In the genomic region with DNA sequence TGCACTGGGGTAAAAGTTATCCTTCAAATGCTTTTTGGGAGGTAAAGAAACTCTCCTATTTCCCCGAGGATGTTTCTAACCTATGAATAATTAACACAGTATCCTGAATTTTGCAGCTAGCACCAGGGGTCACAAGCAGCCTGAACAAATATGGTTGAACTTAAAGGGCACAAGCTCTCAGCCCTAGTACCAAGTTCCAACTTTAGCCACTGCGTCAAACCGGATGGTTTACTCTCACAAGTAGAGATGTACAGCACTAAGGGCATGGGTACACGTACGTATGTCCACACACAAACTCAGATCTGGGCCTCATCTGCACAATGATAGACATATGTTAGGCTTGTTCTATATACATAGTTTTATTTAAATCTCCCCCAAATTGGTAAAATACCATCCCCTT, we compare ENCODE assay signal across 2 cellular contexts.
TF ChIP-seq lines count a peak whose summit lies in the region.

No MANE protein-coding gene starts in this region.

TF ChIP-seq in GM23338, 12 proteins besides CTCF, POLR2A, EP300 and RAD21 (continued from another document):
- TF ChIP-seq, protein P1, sequence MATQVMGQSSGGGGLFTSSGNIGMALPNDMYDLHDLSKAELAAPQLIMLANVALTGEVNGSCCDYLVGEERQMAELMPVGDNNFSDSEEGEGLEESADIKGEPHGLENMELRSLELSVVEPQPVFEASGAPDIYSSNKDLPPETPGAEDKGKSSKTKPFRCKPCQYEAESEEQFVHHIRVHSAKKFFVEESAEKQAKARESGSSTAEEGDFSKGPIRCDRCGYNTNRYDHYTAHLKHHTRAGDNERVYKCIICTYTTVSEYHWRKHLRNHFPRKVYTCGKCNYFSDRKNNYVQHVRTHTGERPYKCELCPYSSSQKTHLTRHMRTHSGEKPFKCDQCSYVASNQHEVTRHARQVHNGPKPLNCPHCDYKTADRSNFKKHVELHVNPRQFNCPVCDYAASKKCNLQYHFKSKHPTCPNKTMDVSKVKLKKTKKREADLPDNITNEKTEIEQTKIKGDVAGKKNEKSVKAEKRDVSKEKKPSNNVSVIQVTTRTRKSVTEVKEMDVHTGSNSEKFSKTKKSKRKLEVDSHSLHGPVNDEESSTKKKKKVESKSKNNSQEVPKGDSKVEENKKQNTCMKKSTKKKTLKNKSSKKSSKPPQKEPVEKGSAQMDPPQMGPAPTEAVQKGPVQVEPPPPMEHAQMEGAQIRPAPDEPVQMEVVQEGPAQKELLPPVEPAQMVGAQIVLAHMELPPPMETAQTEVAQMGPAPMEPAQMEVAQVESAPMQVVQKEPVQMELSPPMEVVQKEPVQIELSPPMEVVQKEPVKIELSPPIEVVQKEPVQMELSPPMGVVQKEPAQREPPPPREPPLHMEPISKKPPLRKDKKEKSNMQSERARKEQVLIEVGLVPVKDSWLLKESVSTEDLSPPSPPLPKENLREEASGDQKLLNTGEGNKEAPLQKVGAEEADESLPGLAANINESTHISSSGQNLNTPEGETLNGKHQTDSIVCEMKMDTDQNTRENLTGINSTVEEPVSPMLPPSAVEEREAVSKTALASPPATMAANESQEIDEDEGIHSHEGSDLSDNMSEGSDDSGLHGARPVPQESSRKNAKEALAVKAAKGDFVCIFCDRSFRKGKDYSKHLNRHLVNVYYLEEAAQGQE (IDR thresholded peaks at IDR 0.05; ENCODE audit: unreplicated experiment) = no peak
- TF ChIP-seq ZNF114 (CRISPR knock-in tag; IDR thresholded peaks at IDR 0.05) = no peak
- no peak for TF ChIP-seq CREB1 (CRISPR knock-in tag; IDR thresholded peaks at IDR 0.05; ENCODE audit: low read depth)
- no peak for TF ChIP-seq POLR2AphosphoS5 (IDR thresholded peaks at IDR 0.05; ENCODE audit: low read depth)
- TF ChIP-seq EZH2phosphoT487 (IDR thresholded peaks at IDR 0.05; ENCODE audit: unreplicated experiment) = no peak
- TF ChIP-seq ETS1 (IDR thresholded peaks at IDR 0.05) = no peak
- no peak for TF ChIP-seq JUNB (IDR thresholded peaks at IDR 0.05; ENCODE audit: unreplicated experiment)
- TF ChIP-seq EZH2 (IDR thresholded peaks at IDR 0.05; ENCODE audit: low read depth, unreplicated experiment) = no peak
- no peak for TF ChIP-seq NANOG (IDR thresholded peaks at IDR 0.05; ENCODE audit: borderline replicate concordance)
- TF ChIP-seq, protein P2, sequence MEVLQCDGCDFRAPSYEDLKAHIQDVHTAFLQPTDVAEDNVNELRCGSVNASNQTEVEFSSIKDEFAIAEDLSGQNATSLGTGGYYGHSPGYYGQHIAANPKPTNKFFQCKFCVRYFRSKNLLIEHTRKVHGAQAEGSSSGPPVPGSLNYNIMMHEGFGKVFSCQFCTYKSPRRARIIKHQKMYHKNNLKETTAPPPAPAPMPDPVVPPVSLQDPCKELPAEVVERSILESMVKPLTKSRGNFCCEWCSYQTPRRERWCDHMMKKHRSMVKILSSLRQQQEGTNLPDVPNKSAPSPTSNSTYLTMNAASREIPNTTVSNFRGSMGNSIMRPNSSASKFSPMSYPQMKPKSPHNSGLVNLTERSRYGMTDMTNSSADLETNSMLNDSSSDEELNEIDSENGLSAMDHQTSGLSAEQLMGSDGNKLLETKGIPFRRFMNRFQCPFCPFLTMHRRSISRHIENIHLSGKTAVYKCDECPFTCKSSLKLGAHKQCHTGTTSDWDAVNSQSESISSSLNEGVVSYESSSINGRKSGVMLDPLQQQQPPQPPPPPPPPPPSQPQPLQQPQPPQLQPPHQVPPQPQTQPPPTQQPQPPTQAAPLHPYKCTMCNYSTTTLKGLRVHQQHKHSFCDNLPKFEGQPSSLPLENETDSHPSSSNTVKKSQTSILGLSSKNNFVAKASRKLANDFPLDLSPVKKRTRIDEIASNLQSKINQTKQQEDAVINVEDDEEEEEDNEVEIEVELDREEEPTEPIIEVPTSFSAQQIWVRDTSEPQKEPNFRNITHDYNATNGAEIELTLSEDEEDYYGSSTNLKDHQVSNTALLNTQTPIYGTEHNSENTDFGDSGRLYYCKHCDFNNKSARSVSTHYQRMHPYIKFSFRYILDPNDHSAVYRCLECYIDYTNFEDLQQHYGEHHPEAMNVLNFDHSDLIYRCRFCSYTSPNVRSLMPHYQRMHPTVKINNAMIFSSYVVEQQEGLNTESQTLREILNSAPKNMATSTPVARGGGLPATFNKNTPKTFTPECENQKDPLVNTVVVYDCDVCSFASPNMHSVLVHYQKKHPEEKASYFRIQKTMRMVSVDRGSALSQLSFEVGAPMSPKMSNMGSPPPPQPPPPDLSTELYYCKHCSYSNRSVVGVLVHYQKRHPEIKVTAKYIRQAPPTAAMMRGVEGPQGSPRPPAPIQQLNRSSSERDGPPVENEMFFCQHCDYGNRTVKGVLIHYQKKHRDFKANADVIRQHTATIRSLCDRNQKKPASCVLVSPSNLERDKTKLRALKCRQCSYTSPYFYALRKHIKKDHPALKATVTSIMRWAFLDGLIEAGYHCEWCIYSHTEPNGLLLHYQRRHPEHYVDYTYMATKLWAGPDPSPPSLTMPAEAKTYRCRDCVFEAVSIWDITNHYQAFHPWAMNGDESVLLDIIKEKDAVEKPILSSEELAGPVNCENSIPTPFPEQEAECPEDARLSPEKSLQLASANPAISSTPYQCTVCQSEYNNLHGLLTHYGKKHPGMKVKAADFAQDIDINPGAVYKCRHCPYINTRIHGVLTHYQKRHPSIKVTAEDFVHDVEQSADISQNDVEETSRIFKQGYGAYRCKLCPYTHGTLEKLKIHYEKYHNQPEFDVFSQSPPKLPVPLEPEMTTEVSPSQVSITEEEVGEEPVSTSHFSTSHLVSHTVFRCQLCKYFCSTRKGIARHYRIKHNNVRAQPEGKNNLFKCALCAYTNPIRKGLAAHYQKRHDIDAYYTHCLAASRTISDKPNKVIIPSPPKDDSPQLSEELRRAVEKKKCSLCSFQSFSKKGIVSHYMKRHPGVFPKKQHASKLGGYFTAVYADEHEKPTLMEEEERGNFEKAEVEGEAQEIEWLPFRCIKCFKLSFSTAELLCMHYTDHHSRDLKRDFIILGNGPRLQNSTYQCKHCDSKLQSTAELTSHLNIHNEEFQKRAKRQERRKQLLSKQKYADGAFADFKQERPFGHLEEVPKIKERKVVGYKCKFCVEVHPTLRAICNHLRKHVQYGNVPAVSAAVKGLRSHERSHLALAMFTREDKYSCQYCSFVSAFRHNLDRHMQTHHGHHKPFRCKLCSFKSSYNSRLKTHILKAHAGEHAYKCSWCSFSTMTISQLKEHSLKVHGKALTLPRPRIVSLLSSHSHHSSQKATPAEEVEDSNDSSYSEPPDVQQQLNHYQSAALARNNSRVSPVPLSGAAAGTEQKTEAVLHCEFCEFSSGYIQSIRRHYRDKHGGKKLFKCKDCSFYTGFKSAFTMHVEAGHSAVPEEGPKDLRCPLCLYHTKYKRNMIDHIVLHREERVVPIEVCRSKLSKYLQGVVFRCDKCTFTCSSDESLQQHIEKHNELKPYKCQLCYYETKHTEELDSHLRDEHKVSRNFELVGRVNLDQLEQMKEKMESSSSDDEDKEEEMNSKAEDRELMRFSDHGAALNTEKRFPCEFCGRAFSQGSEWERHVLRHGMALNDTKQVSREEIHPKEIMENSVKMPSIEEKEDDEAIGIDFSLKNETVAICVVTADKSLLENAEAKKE (CRISPR knock-in tag; IDR thresholded peaks at IDR 0.05) = no peak

TF ChIP-seq in SK-N-SH, 30 proteins besides CTCF, POLR2A, EP300 and RAD21 (continued from another document):
- TF ChIP-seq, protein P3, sequence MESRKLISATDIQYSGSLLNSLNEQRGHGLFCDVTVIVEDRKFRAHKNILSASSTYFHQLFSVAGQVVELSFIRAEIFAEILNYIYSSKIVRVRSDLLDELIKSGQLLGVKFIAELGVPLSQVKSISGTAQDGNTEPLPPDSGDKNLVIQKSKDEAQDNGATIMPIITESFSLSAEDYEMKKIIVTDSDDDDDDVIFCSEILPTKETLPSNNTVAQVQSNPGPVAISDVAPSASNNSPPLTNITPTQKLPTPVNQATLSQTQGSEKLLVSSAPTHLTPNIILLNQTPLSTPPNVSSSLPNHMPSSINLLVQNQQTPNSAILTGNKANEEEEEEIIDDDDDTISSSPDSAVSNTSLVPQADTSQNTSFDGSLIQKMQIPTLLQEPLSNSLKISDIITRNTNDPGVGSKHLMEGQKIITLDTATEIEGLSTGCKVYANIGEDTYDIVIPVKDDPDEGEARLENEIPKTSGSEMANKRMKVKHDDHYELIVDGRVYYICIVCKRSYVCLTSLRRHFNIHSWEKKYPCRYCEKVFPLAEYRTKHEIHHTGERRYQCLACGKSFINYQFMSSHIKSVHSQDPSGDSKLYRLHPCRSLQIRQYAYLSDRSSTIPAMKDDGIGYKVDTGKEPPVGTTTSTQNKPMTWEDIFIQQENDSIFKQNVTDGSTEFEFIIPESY (IDR thresholded peaks at IDR 0.05; ENCODE audit: borderline replicate concordance, low read depth) = no peak
- TF ChIP-seq IRF3 (IDR thresholded peaks at IDR 0.05; ENCODE audit: low read depth, low read length) (no peak), JUND (IDR thresholded peaks at IDR 0.05) (no peak), NRF1 (IDR thresholded peaks at IDR 0.05; ENCODE audit: low read depth, low read length) (no peak), USF1 (IDR thresholded peaks at IDR 0.05; ENCODE audit: borderline replicate concordance, low read depth) (no peak), TAF1 (IDR thresholded peaks at IDR 0.05; ENCODE audit: borderline replicate concordance, low read depth, low read length) (no peak), SIN3A (IDR thresholded peaks at IDR 0.05; ENCODE audit: borderline replicate concordance, low read depth, low read length) (no peak), YY1 (IDR thresholded peaks at IDR 0.05; ENCODE audit: low read depth) (no peak), RCOR1 (IDR thresholded peaks at IDR 0.05; ENCODE audit: low read length) (no peak), USF2 (IDR thresholded peaks at IDR 0.05; ENCODE audit: borderline replicate concordance, low read depth, low read length) (no peak), FOXJ3 (CRISPR knock-in tag; IDR thresholded peaks at IDR 0.05) (no peak), RFX5 (IDR thresholded peaks at IDR 0.05; ENCODE audit: low read length) (no peak)
- TF ChIP-seq, protein P4, sequence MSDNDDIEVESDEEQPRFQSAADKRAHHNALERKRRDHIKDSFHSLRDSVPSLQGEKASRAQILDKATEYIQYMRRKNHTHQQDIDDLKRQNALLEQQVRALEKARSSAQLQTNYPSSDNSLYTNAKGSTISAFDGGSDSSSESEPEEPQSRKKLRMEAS (IDR thresholded peaks at IDR 0.05; ENCODE audit: low read depth) = no peak
